Comparison of ENCODE assay signal across 8 cellular contexts in genomic region chr9:134456740-134457315, GRCh38.
A peak's percentile ranks its signal among the peaks of the same experiment; 100 is the strongest.
DNase-seq lines count a peak whose midpoint lies in the region; ATAC-seq and TF ChIP-seq lines count a peak whose summit lies in the region.

No MANE protein-coding gene starts in this region.

- H3K79me2 ChIP-seq in mammary epithelial cell (ENCODE audit: insufficient read depth, low read length) = no peaks in the 10 kb centered on the region

- H3K9me3 ChIP-seq in mammary epithelial cell (replicated peaks; ENCODE audit: insufficient read depth, low read length) (peaks cover 5% of the 10 kb centered on the region), muscle layer of duodenum (ENCODE audit: control insufficient read depth in 1 of 2, low read length in 2 of 2) (peaks cover 0 to 4% of the 10 kb centered on the region in 2 donors), upper lobe of left lung (peaks cover 0 to 4% (median 0%) of the 10 kb centered on the region in 4 donors)

- H3K9me3 Mint-ChIP-seq in activated naive CD4-positive, alpha-beta T cell treated with anti-CD3 and anti-CD28 coated beads for 36 hours = no peaks in the 10 kb centered on the region

- H3K9ac ChIP-seq in mammary epithelial cell (ENCODE audit: insufficient read depth, low read length) = no peak overlapping the region

- H3K27ac Mint-ChIP-seq in activated naive CD4-positive, alpha-beta T cell treated with anti-CD3 and anti-CD28 coated beads for 36 hours = peak overlapping the region; percentile 84

- no peak for TF ChIP-seq POLR2A in upper lobe of left lung (IDR thresholded peaks at IDR 0.05)

- H3K4me3 Mint-ChIP-seq in activated naive CD4-positive, alpha-beta T cell treated with anti-CD3 and anti-CD28 coated beads for 36 hours = no peak overlapping the region

- peaks cover 13% of the 10 kb centered on the region for H3K4me1 ChIP-seq in mammary epithelial cell (ENCODE audit: insufficient read depth, low read length)
- peaks cover 0 to 34% of the 10 kb centered on the region in 2 donors for H3K4me1 ChIP-seq in muscle layer of duodenum (ENCODE audit: control insufficient read depth in 1 of 2, insufficient read depth in 2 of 2, low read length in 2 of 2)
- peaks cover 17 to 26% (median 22%) of the 10 kb centered on the region in 4 donors for H3K4me1 ChIP-seq in upper lobe of left lung

- H3K27me3 ChIP-seq in mammary epithelial cell (ENCODE audit: insufficient read depth, low read length) = no peaks in the 10 kb centered on the region
- H3K27me3 ChIP-seq in muscle layer of duodenum (ENCODE audit: low read depth, low read length) = no peaks in the 10 kb centered on the region
- H3K27me3 ChIP-seq in upper lobe of left lung = no peaks in the 10 kb centered on the region

- CTCF ChIA-PET in activated naive CD4-positive, alpha-beta T cell treated with anti-CD3 and anti-CD28 coated beads for 36 hours (lab: Charles Lee) = interaction anchor here (1.0 to 1.9 kb wide), 3 partner anchors 9 to 66 kb away, joined by 3 to 7 read pairs (median 3); no protein-coding TSS in a partner anchor
- CTCF ChIA-PET in mammary epithelial cell (lab: Charles Lee; ENCODE audit: low non-redundant PET) = no interaction called here

- in situ Hi-C loops in mammary epithelial cell (cut with MboI; ENCODE audit: low sequenced_read_pairs in 2 of 2) = no loop called here
- in situ Hi-C loops in ACHN (cut with HindIII; ENCODE audit: low pct_ligation_motif_present, low pct_unique_long_range_greater_than_20kb, low sequenced_read_pairs) = no loop called here

- peaks cover 14% of the 10 kb centered on the region for H3K4me1 Mint-ChIP-seq in activated naive CD4-positive, alpha-beta T cell treated with anti-CD3 and anti-CD28 coated beads for 36 hours (ENCODE audit: low read depth)

- H4K20me1 ChIP-seq in mammary epithelial cell (ENCODE audit: insufficient read depth, low read length) = no peaks in the 10 kb centered on the region

- no TSS peak for BruUV-seq in mammary epithelial cell (replicated peaks; lab: Mats Ljungman, UMichigan)

- 82% methylated on average over 8 of the region's 12 CpGs for WGBS in mammary epithelial cell (ENCODE audit: low coverage, missing lambda C conversion rate)
- WGBS in upper lobe of left lung, 2 donors = 87% methylated on average over 8 to 12 of the region's 12 CpGs

- ATAC-seq in upper lobe of left lung (ENCODE audit: low FRiP score in 2 of 2) = peak in 1 of 2 donors; percentile 1
- no peak for ATAC-seq in GM18909 (IDR thresholded peaks at IDR 0.05; ENCODE audit: poor library complexity, unreplicated experiment)
- no peak for ATAC-seq in HG03442 (IDR thresholded peaks at IDR 0.05; ENCODE audit: unreplicated experiment)

- H2AFZ ChIP-seq in mammary epithelial cell (ENCODE audit: low read depth, low read length) = peak overlapping the region; percentile 82

- H3K36me3 Mint-ChIP-seq in activated naive CD4-positive, alpha-beta T cell treated with anti-CD3 and anti-CD28 coated beads for 36 hours (ENCODE audit: low read depth) = no peaks in the 10 kb centered on the region

- DNase-seq in activated naive CD4-positive, alpha-beta T cell treated with anti-CD3 and anti-CD28 coated beads for 36 hours = no peak
- DNase-seq in activated naive CD4-positive, alpha-beta T cell treated with anti-CD3 and anti-CD28 coated beads, Interleukin-2, amount 50 U/mL, for 16 hours = no peak
- no peak for DNase-seq in mammary epithelial cell
- DNase-seq in upper lobe of left lung = no peak
- no peak for DNase-seq in ACHN

- H3K27me3 Mint-ChIP-seq in activated naive CD4-positive, alpha-beta T cell treated with anti-CD3 and anti-CD28 coated beads for 36 hours (ENCODE audit: low read depth) = no peaks in the 10 kb centered on the region

- intact Hi-C loops in activated naive CD4-positive, alpha-beta T cell treated with anti-CD3 and anti-CD28 coated beads for 36 hours (cut with micrococcal nuclease) = no loop called here
- intact Hi-C loops in mammary epithelial cell (cut with micrococcal nuclease) = no loop called here

- H3K27ac ChIP-seq in mammary epithelial cell (ENCODE audit: insufficient read depth, low read depth, low read length) = no peak overlapping the region
- peak overlapping the region; percentile 83 for H3K27ac ChIP-seq in muscle layer of duodenum (ENCODE audit: low read length)
- peak overlapping the region; percentile 85 to 95 (median 87) for H3K27ac ChIP-seq in upper lobe of left lung

- TF ChIP-seq CTCF in mammary epithelial cell (conservative IDR thresholded peaks at IDR 0.05 in 1 of 2, IDR thresholded peaks at IDR 0.05 in 1 of 2; ENCODE audit: extremely low read depth in 1 of 2, insufficient read depth in 1 of 2, low read depth in 1 of 2, low read length in 2 of 2) (no peak), upper lobe of left lung (IDR thresholded peaks at IDR 0.05) (no peak)

- no peak for TF ChIP-seq EP300 in upper lobe of left lung (IDR thresholded peaks at IDR 0.05)

- H3K4me2 ChIP-seq in mammary epithelial cell (ENCODE audit: insufficient read depth, low read depth, low read length) = peak overlapping the region; percentile 73

- H3K36me3 ChIP-seq in mammary epithelial cell (ENCODE audit: insufficient read depth, low read length) = no peaks in the 10 kb centered on the region
- H3K36me3 ChIP-seq in muscle layer of duodenum (ENCODE audit: control insufficient read depth in 1 of 2, insufficient read depth in 2 of 2, low read length in 2 of 2) = peaks cover 0 to 6% of the 10 kb centered on the region in 2 donors
- no peaks in the 10 kb centered on the region for H3K36me3 ChIP-seq in upper lobe of left lung

- H3K4me3 ChIP-seq in mammary epithelial cell (replicated peaks in 1 of 3; ENCODE audit: insufficient read depth in 1 of 3, low read depth in 2 of 3, low read length in 3 of 3) (no peak overlapping the region), muscle layer of duodenum (ENCODE audit: low read depth in 1 of 2, low read length in 2 of 2) (peak overlapping the region; percentile 11 to 52), upper lobe of left lung (peak overlapping the region in 3 of 4 donors; percentile 36 to 52 (median 48))

- dilution Hi-C loops in mammary epithelial cell (cut with HindIII; ENCODE audit: low sequenced_read_pairs) = no loop called here

Comparison
In these comparisons a context has a peak if more than half of its experiments do, and no peak if none do; other contexts are left out.
1. H3K4me3 ChIP-seq: peak in muscle layer of duodenum (2 of 2) and upper lobe of left lung (3 of 4); none in mammary epithelial cell (0 of 3).